Comparison of ENCODE assay signal across 22 cellular contexts in genomic region chrX:113058634-113059033, GRCh38.
"Had no signal": no experiment of that assay in that cellular context is flagged by ENCODE, and none has a peak within 500 bp of the region (broad histone marks: within the 10 kb centered on the region; RNA-seq: fewer than 3 reads in every experiment).

No MANE protein-coding gene starts in this region.

- H3K36me3 ChIP-seq: ascending aorta, colonic mucosa, heart right ventricle, left ventricle myocardium inferior, spleen, upper lobe of right lung had no signal

- H3K9me3 ChIP-seq: colonic mucosa, testis, upper lobe of right lung had no signal

- FAIRE-seq: endometrium had no signal

- H3K4me3 ChIP-seq: ascending aorta, colonic mucosa, heart right ventricle, left ventricle myocardium inferior, spleen, testis, upper lobe of right lung had no signal

- H3K4me1 ChIP-seq: ascending aorta, colonic mucosa, heart right ventricle, left ventricle myocardium inferior, spleen, testis, upper lobe of right lung had no signal

- ATAC-seq: activated CD8-positive, alpha-beta T cell treated with anti-CD3 and anti-CD28 coated beads for 36 hours; heart right ventricle; stimulated activated memory B cell treated with anti-CD40 and anti-IgM and Interleukin-4, amounts not matched to agents 10 μg/mL and 1 μg/mL and 100 μg/mL, for 72 hours; upper lobe of right lung had no signal

- H3K27me3 ChIP-seq: ascending aorta, colonic mucosa, spleen, testis, upper lobe of right lung had no signal

- H3K27ac ChIP-seq: ascending aorta, colonic mucosa, heart right ventricle, left ventricle myocardium inferior, spleen, testis, upper lobe of right lung had no signal

- DNase-seq: activated CD4-positive, alpha-beta T cell treated with anti-CD3 and anti-CD28 coated beads, Interleukin-2, amount 10 ng/mL, durations not matched to agents 24 days and 14 days; activated CD8-positive, alpha-beta T cell treated with anti-CD3 and anti-CD28 coated beads for 36 hours; activated effector memory CD4-positive, alpha-beta T cell treated with Interleukin-2 at 50 U/mL for 16 hours; activated naive CD4-positive, alpha-beta T cell treated with anti-CD3 and anti-CD28 coated beads, Interleukin-2, amount 10 ng/mL, durations not matched to agents 7 days and 5 days; activated T-cell treated with anti-CD3 and anti-CD28 coated beads, Interleukin-2, amount 50 U/mL, for 4 hours; caudate nucleus; colonic mucosa; erythroblast; heart right ventricle; immature natural killer cell; kidney glomerular epithelial cell; left ventricle myocardium inferior; occipital lobe; posterior cingulate gyrus; spleen; stimulated activated CD4-positive, alpha-beta T cell treated with anti-CD3 and anti-CD28 coated beads, Interleukin-4, amount 100 ng/mL, for 4 hours; T-helper 9 cell; testis; upper lobe of right lung had no signal
